In the genomic region with DNA sequence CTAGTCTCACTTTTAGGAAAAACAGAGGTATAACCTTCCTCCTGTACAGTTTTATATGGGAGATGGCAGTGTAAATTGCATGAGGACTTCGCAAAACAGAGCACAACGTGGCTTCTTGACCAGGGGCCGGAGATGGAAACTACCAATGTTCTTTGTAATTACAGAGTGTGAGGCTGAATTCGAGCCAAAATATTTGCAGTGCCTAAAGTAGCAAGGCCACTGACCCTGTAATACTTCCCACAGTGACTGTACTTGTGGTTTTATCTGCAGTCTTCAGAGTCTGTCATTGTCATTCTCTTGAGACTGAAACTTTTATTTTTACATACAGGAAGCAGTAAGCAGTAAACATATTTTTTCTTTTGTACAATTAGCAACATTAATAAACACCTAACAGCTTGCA, we compare ENCODE assay signal across 16 cellular contexts.
DNase-seq lines count a peak whose midpoint lies in the region; ATAC-seq and TF ChIP-seq lines count a peak whose summit lies in the region.
"Had no signal": no experiment of that assay in that cellular context is flagged by ENCODE, and none has a peak within 500 bp of the region (broad histone marks: within the 10 kb centered on the region; RNA-seq: fewer than 3 reads in every experiment).

No MANE protein-coding gene starts in this region.

- ATAC-seq in heart left ventricle: peak; percentile 49 to 69 (median 60)
- ATAC-seq in HG03442 (IDR thresholded peaks at IDR 0.05; ENCODE audit: unreplicated experiment): no peak
- ATAC-seq: stimulated activated naive CD8-positive, alpha-beta T cell treated with anti-CD3 and anti-CD28 coated beads, Interleukin-15, amount 100 ng/mL, for 72 hours; upper lobe of right lung had no signal

- no peaks in the 10 kb centered on the region for H4K20me1 ChIP-seq in BLaER1

- H3K9me3 ChIP-seq in BLaER1: no peaks in the 10 kb centered on the region
- H3K9me3 ChIP-seq in heart left ventricle: no peaks in the 10 kb centered on the region
- H3K9me3 ChIP-seq: neutrophil, upper lobe of right lung had no signal

- H3K4me1 ChIP-seq in BLaER1 (peaks cover 23% of the 10 kb centered on the region), heart left ventricle (peaks cover 0 to 8% (median 0%) of the 10 kb centered on the region in 12 donors)
- H3K4me1 ChIP-seq: upper lobe of right lung had no signal

- no peak overlapping the region for H3K27ac ChIP-seq in BLaER1
- peak overlapping the region in 5 of 12 donors; percentile 1 to 33 (median 23) for H3K27ac ChIP-seq in heart left ventricle
- H3K27ac ChIP-seq: neutrophil, upper lobe of right lung had no signal

- no peak overlapping the region for H3K9ac ChIP-seq in BLaER1

- H3K36me3 ChIP-seq in BLaER1: no peaks in the 10 kb centered on the region
- no peaks in the 10 kb centered on the region for H3K36me3 ChIP-seq in heart left ventricle
- H3K36me3 ChIP-seq: neutrophil, upper lobe of right lung had no signal

- H3K27me3 ChIP-seq in BLaER1 (no peaks in the 10 kb centered on the region), heart left ventricle (no peaks in the 10 kb centered on the region)
- H3K27me3 ChIP-seq: neutrophil, upper lobe of right lung had no signal

- no peak overlapping the region for H3K4me3 ChIP-seq in BLaER1
- H3K4me3 ChIP-seq in heart left ventricle: no peak overlapping the region
- H3K4me3 ChIP-seq: upper lobe of right lung had no signal

- WGBS in heart left ventricle, 4 donors: 39 to 59% (median 47%) methylated on average over 4 of the region's 4 CpGs

- H3K4me2 ChIP-seq in BLaER1: peak overlapping the region; percentile 61

- no peak for TF ChIP-seq POLR2A in heart left ventricle (IDR thresholded peaks at IDR 0.05)

- TF ChIP-seq CTCF in heart left ventricle (IDR thresholded peaks at IDR 0.05): no peak

- DNase-seq in OCI-M1 (lab: John Stamatoyannopoulos, UW): peak; percentile 70
- DNase-seq in heart left ventricle: peak in 1 of 5 donors; percentile 33
- DNase-seq in renal cortical epithelial cell (ENCODE audit: low read depth): peak; percentile 16
- no peak for DNase-seq in foreskin melanocyte
- no peak for DNase-seq in SW 1271 (lab: John Stamatoyannopoulos, UW)
- no peak for DNase-seq in activated gamma-delta T cell (lab: John Stamatoyannopoulos, UW)
- DNase-seq: activated B cell treated with CpG ODN at 0.5 μM for 24 hours; NCI-H1417 treated with DMSO at 0.1 percent for 48 hours; NCI-H526; SIG-M5; stimulated activated CD4-positive, alpha-beta T cell treated with anti-CD3 and anti-CD28 coated beads, Interleukin-2, amount 100 ng/mL, for 48 hours; stimulated activated naive CD8-positive, alpha-beta T cell treated with anti-CD3 and anti-CD28 coated beads, Interleukin-15, amount 100 ng/mL, for 72 hours; upper lobe of right lung had no signal

- intact Hi-C loops in heart left ventricle (cut with DNase I): loop anchor here in 1 of 10 donors (10.0 kb wide), 1 partner anchor 118 kb away; no protein-coding TSS in a partner anchor

Comparison
In these comparisons a context has a peak if more than half of its experiments do, and no peak if none do; other contexts are left out.
1. DNase-seq: peak in OCI-M1 (single experiment) and renal cortical epithelial cell (single experiment); none in foreskin melanocyte (single experiment), SW 1271 (0 of 2) and activated gamma-delta T cell (single experiment).